26 cellular contexts compared by ENCODE assay signal in the genomic region with DNA sequence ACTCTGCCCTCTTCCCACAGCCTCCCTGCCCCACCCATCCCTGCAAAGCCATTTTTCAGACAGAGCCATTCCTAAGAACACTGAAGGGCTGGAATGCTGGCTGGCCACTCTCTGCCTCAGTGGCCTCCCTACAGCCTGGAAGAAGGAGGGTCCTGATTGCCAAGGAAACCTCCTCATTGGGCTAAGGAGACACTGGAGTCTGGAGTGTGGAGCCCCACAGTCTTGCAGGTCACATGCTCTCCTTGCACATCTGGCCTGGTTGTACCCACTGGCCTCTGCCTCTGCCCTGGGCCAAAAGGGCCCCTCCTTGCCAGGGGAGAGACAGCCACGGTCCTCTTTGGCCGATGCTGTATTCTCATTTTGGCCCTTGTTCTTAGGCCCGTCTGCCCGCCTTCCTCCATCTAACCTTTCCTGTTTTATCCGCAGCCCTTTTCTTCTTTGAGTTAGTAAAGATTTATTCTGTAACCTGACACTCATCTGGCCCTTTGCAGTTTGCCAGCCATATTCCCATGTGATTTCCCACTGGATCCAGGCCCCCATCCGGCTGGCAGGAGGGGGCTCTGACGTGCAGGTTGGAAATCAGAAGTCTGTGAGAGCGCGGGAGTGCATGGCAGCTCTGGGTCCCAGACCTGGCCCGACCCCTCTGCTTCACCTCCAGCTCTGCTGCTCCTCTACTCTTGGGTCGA. TPM values are rescaled to one million over a fixed set of nuclear protein-coding genes. Genes with fewer than 3 reads are reported as not detected.
DNase-seq lines count a peak whose midpoint lies in the region; ATAC-seq and TF ChIP-seq lines count a peak whose summit lies in the region.
"Had no signal": no experiment of that assay in that cellular context is flagged by ENCODE, and none has a peak within 500 bp of the region (broad histone marks: within the 10 kb centered on the region; RNA-seq: fewer than 3 reads in every experiment).

No MANE protein-coding gene starts in this region.

- BruUV-seq in Caco-2 (replicated peaks; lab: Mats Ljungman, UMichigan) = TSS peak; percentile 23

- no peaks in the 10 kb centered on the region for H3K27me3 Mint-ChIP-seq in Caco-2 (ENCODE audit: insufficient read depth, unreplicated experiment)
- H3K27me3 Mint-ChIP-seq in nephron progenitor cell (ENCODE audit: low read depth, poor library complexity) = no peaks in the 10 kb centered on the region
- H3K27me3 Mint-ChIP-seq: activated B cell treated with CpG ODN at 0.5 μM for 24 hours; activated CD8-positive, alpha-beta T cell treated with anti-CD3 and anti-CD28 coated beads for 36 hours; activated T-cell treated with anti-CD3 and anti-CD28 coated beads, Interleukin-2, amount 50 U/mL, for 24 hours had no signal

- H3K27ac ChIP-seq in 22Rv1 (peak overlapping the region; percentile 48), caudate nucleus (ENCODE audit: low read depth, low read length) (no peak overlapping the region)
- H3K27ac ChIP-seq: esophagus muscularis mucosa, gastroesophageal sphincter, GM23248, KMS-11, SK-N-MC, thyroid gland had no signal

- H3K36me3 ChIP-seq in Caco-2 (ENCODE audit: control insufficient read depth, insufficient read depth, low read length) = no peaks in the 10 kb centered on the region; the same call in 1 of the 2 replicates
- H3K36me3 ChIP-seq: gastroesophageal sphincter had no signal

- no peak overlapping the region for H3K4me3 ChIP-seq in Caco-2 (ENCODE audit: low read depth, low read length)
- H3K4me3 ChIP-seq: esophagus muscularis mucosa, gastroesophageal sphincter, GM23248, SK-N-MC, thyroid gland had no signal

- H3K4me1 ChIP-seq in Caco-2 = no peaks in the 10 kb centered on the region
- H3K4me1 ChIP-seq: esophagus muscularis mucosa, gastroesophageal sphincter, thyroid gland had no signal

- peaks cover under 1% of the 10 kb centered on the region for H3K4me1 Mint-ChIP-seq in Caco-2 (ENCODE audit: low read depth, unreplicated experiment)
- H3K4me1 Mint-ChIP-seq in nephron progenitor cell = peaks cover 17% of the 10 kb centered on the region
- H3K4me1 Mint-ChIP-seq: activated B cell treated with CpG ODN at 0.5 μM for 24 hours; CD8-positive, alpha-beta memory T cell; naive B cell had no signal

- H3K27ac Mint-ChIP-seq in Caco-2 (ENCODE audit: unreplicated experiment) (no peak overlapping the region), nephron progenitor cell (peak overlapping the region; percentile 93)
- H3K27ac Mint-ChIP-seq: activated B cell treated with CpG ODN at 0.5 μM for 24 hours; activated CD8-positive, alpha-beta T cell treated with anti-CD3 and anti-CD28 coated beads for 36 hours; activated naive CD4-positive, alpha-beta T cell treated with anti-CD3 and anti-CD28 coated beads for 36 hours; activated T-cell treated with anti-CD3 and anti-CD28 coated beads, Interleukin-2, amount 50 U/mL, for 24 hours; T-helper 2 cell treated with Interferon-gamma antibody and Interleukin-4, amounts not matched to agents 5 μg/mL and 100 μg/mL, for 36 hours had no signal

- H3K36me3 Mint-ChIP-seq in Caco-2 (ENCODE audit: insufficient read depth, unreplicated experiment) (peaks cover 6% of the 10 kb centered on the region), nephron progenitor cell (ENCODE audit: low read depth) (peaks cover 21% of the 10 kb centered on the region)
- H3K36me3 Mint-ChIP-seq: naive B cell had no signal

- no peak for TF ChIP-seq CTCF in 22Rv1 (IDR thresholded peaks at IDR 0.05)
- no peak for TF ChIP-seq CTCF in Caco-2 (IDR thresholded peaks at IDR 0.05; ENCODE audit: insufficient read depth in 1 of 2, low read depth in 1 of 2, low read length in 1 of 2, severe bottlenecking in 1 of 2, unreplicated experiment in 1 of 2)
- TF ChIP-seq CTCF in nephron progenitor cell (IDR thresholded peaks at IDR 0.05) = no peak

- no peaks in the 10 kb centered on the region for H3K9me3 Mint-ChIP-seq in Caco-2 (ENCODE audit: unreplicated experiment)
- peaks cover 22% of the 10 kb centered on the region for H3K9me3 Mint-ChIP-seq in nephron progenitor cell
- H3K9me3 Mint-ChIP-seq: activated B cell treated with CpG ODN at 0.5 μM for 24 hours; activated CD8-positive, alpha-beta T cell treated with anti-CD3 and anti-CD28 coated beads for 36 hours; activated naive CD4-positive, alpha-beta T cell treated with anti-CD3 and anti-CD28 coated beads for 36 hours; activated T-cell treated with anti-CD3 and anti-CD28 coated beads, Interleukin-2, amount 50 U/mL, for 24 hours had no signal

- DNase-seq in Caco-2 (no peak), NCI-H510A treated with DMSO at 0.1 percent for 48 hours (lab: John Stamatoyannopoulos, UW) (peak; percentile 44), nephron progenitor cell (peak; percentile 34), caudate nucleus (lab: John Stamatoyannopoulos, UW) (no peak)
- no peak for DNase-seq in activated CD8-positive, alpha-beta memory T cell treated with anti-CD3 and anti-CD28 coated beads for 24 hours
- DNase-seq: activated B cell treated with CpG ODN at 0.5 μM for 24 hours; activated CD8-positive, alpha-beta T cell treated with anti-CD3 and anti-CD28 coated beads for 36 hours; activated naive CD4-positive, alpha-beta T cell treated with anti-CD3 and anti-CD28 coated beads for 36 hours; activated T-cell treated with anti-CD3 and anti-CD28 coated beads, Interleukin-2, amount 50 U/mL, for 24 hours; anterior cingulate cortex; cerebellar nuclear complex; GM23248; naive B cell; stimulated activated CD4-positive, alpha-beta T cell treated with anti-CD3 and anti-CD28 coated beads, Interleukin-2, amount 100 ng/mL, for 24 hours; stimulated activated naive CD4-positive, alpha-beta T cell; thyroid gland had no signal

- POLR2A ChIA-PET in Caco-2 (lab: Charles Lee) = no interaction called here

- H3K9me3 ChIP-seq in Caco-2 = peaks cover 12% of the 10 kb centered on the region
- H3K9me3 ChIP-seq: esophagus muscularis mucosa, thyroid gland had no signal

- ATAC-seq in HG02840 (IDR thresholded peaks at IDR 0.05; ENCODE audit: low FRiP score, unreplicated experiment) = no peak
- ATAC-seq: activated CD8-positive, alpha-beta T cell treated with anti-CD3 and anti-CD28 coated beads for 36 hours; gastroesophageal sphincter had no signal

- H3K27me3 ChIP-seq in Caco-2 (replicated peaks; ENCODE audit: control insufficient read depth, insufficient read depth, low read length) = no peaks in the 10 kb centered on the region
- H3K27me3 ChIP-seq: esophagus muscularis mucosa, gastroesophageal sphincter, thyroid gland had no signal

- H3K4me3 Mint-ChIP-seq in Caco-2 (ENCODE audit: unreplicated experiment) (no peak overlapping the region), nephron progenitor cell (peak overlapping the region; percentile 20)
- H3K4me3 Mint-ChIP-seq: activated B cell treated with CpG ODN at 0.5 μM for 24 hours; activated CD8-positive, alpha-beta T cell treated with anti-CD3 and anti-CD28 coated beads for 36 hours; activated naive CD4-positive, alpha-beta T cell treated with anti-CD3 and anti-CD28 coated beads for 36 hours; activated T-cell treated with anti-CD3 and anti-CD28 coated beads, Interleukin-2, amount 50 U/mL, for 24 hours; CD8-positive, alpha-beta memory T cell; naive B cell; T-helper 2 cell treated with Interferon-gamma antibody and Interleukin-4, amounts not matched to agents 5 μg/mL and 100 μg/mL, for 36 hours had no signal

- intact Hi-C loops in Caco-2 (cut with micrococcal nuclease; ENCODE audit: unreplicated experiment) = no loop called here

- CTCF ChIA-PET in Caco-2 (lab: Charles Lee) = no interaction called here

RNA-seq across cellular contexts. Expression of a gene that starts 11.0 kb away (rescaled TPM):
- total RNA-seq in Caco-2 (2022) = 0.54 TPM in 1 of 2 replicates, not detected in the other
- total RNA-seq: activated B cell treated with CpG ODN at 0.5 μM for 24 hours; activated CD8-positive, alpha-beta T cell treated with anti-CD3 and anti-CD28 coated beads for 36 hours; activated naive CD4-positive, alpha-beta T cell treated with anti-CD3 and anti-CD28 coated beads for 36 hours; CD8-positive, alpha-beta memory T cell; Daoy; esophagus muscularis mucosa; gastroesophageal sphincter; GM23248; skeletal muscle tissue had no signal

RNA-seq across cellular contexts. Expression of a gene that starts 36.4 kb away (rescaled TPM):
- total RNA-seq in Caco-2 (2022) = 0.12 and 0.32 TPM in 2 replicates
- total RNA-seq: activated naive CD4-positive, alpha-beta T cell treated with anti-CD3 and anti-CD28 coated beads for 36 hours; Daoy; GM23248 had no signal

RNA-seq across cellular contexts. Expression of a gene that starts 53.3 kb away (rescaled TPM):
- total RNA-seq in Caco-2 (2022) = 168 and 175 TPM in 2 replicates

RNA-seq across cellular contexts. Expression of a gene that starts 54.0 kb away (rescaled TPM):
- total RNA-seq in Caco-2 (2022) = 103 and 104 TPM in 2 replicates

Comparison
In these comparisons a context has a peak if more than half of its experiments do, and no peak if none do; other contexts are left out.
1. DNase-seq: peak in NCI-H510A treated with DMSO at 0.1 percent for 48 hours (single experiment) and nephron progenitor cell (single experiment); none in Caco-2 (0 of 2), activated CD8-positive, alpha-beta memory T cell treated with anti-CD3 and anti-CD28 coated beads for 24 hours (single experiment) and caudate nucleus (0 of 61).